ENCODE assay signal across 16 cellular contexts in the genomic region with DNA sequence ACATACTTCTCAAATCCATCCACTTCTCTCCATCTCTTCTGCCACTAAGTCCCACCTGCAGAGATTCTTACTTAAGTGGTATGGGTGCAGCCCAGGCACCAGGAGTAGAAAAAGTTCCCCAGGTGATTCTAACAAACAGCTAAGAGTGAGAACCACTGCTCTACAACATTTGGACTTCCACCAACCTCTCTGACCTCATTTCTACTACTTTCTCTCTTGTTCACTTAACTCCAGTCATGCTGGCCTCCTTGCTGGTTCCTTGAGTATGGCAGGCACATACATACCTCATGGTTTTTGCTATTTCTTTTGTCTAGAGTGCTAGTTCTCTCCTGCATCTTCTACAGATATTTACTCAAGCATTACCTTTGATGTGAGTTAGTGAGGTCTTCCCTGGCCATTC.
"Had no signal": no experiment of that assay in that cellular context is flagged by ENCODE, and none has a peak within 500 bp of the region (broad histone marks: within the 10 kb centered on the region; RNA-seq: fewer than 3 reads in every experiment).

No MANE protein-coding gene starts in this region.

- H3K9me3 ChIP-seq: left ventricle myocardium inferior, right lobe of liver, suprapubic skin had no signal

- H3K4me1 Mint-ChIP-seq: nephron progenitor cell had no signal

- DNase-seq: activated CD4-positive, alpha-beta T cell treated with anti-CD3 and anti-CD28 coated beads, Interleukin-2, amount 50 U/mL, for 48 hours; activated CD4-positive, CD25-positive, alpha-beta regulatory T cell treated with anti-CD3 and anti-CD28 coated beads, Interleukin-2, amount 50 U/mL, for 72 hours; activated CD8-positive, alpha-beta memory T cell treated with anti-CD3 and anti-CD28 coated beads, Interleukin-2, amount 10 ng/mL, durations not matched to agents 7 days and 5 days; activated effector memory CD4-positive, alpha-beta T cell treated with anti-CD3 and anti-CD28 coated beads, Interleukin-2, amount 50 U/mL, for 16 hours; activated T-cell treated with anti-CD3 and anti-CD28 coated beads, Interleukin-2, amount 50 U/mL, for 1 hour; left ventricle myocardium inferior; nephron progenitor cell; right lobe of liver; T-helper 1 cell; trophoblast cell had no signal

- H3K4me3 Mint-ChIP-seq: activated CD8-positive, alpha-beta memory T cell treated with anti-CD3 and anti-CD28 coated beads, Interleukin-2, amount 10 ng/mL, durations not matched to agents 7 days and 5 days; memory B cell; nephron progenitor cell; stimulated activated naive CD8-positive, alpha-beta T cell treated with anti-CD3 and anti-CD28 coated beads, Interleukin-15, Interleukin-2, amounts not matched to agents 100 ng/mL and 50 ng/mL, for 24 hours had no signal

- H3K9me3 Mint-ChIP-seq: memory B cell; stimulated activated naive CD8-positive, alpha-beta T cell treated with anti-CD3 and anti-CD28 coated beads, Interleukin-15, Interleukin-2, amounts not matched to agents 100 ng/mL and 50 ng/mL, for 24 hours had no signal

- H3K27me3 Mint-ChIP-seq: activated CD8-positive, alpha-beta memory T cell treated with anti-CD3 and anti-CD28 coated beads, Interleukin-2, amount 10 ng/mL, durations not matched to agents 7 days and 5 days; memory B cell; stimulated activated naive CD8-positive, alpha-beta T cell treated with anti-CD3 and anti-CD28 coated beads, Interleukin-15, Interleukin-2, amounts not matched to agents 100 ng/mL and 50 ng/mL, for 24 hours had no signal

- H3K4me3 ChIP-seq: hepatocyte, left ventricle myocardium inferior, right lobe of liver, smooth muscle cell, suprapubic skin had no signal

- H3K27ac ChIP-seq: hepatocyte, left ventricle myocardium inferior, right lobe of liver, suprapubic skin had no signal

- H3K36me3 ChIP-seq: right lobe of liver, suprapubic skin had no signal

- H3K27ac Mint-ChIP-seq: activated CD8-positive, alpha-beta memory T cell treated with anti-CD3 and anti-CD28 coated beads, Interleukin-2, amount 10 ng/mL, durations not matched to agents 7 days and 5 days; nephron progenitor cell; stimulated activated naive CD8-positive, alpha-beta T cell treated with anti-CD3 and anti-CD28 coated beads, Interleukin-15, Interleukin-2, amounts not matched to agents 100 ng/mL and 50 ng/mL, for 24 hours had no signal

- ATAC-seq: activated CD8-positive, alpha-beta memory T cell treated with anti-CD3 and anti-CD28 coated beads, Interleukin-2, amount 10 ng/mL, durations not matched to agents 7 days and 5 days; esophagus mucosa; right lobe of liver had no signal

- H3K4me1 ChIP-seq: right lobe of liver had no signal

- H3K27me3 ChIP-seq: hepatocyte, right lobe of liver, suprapubic skin had no signal
